In genomic region chr18:74597662-74598349, GRCh38 we compare ENCODE assay signal across 8 cellular contexts. TPM values are rescaled to one million over a fixed set of nuclear protein-coding genes. Genes with fewer than 3 reads are reported as not detected.
DNase-seq lines count a peak whose midpoint lies in the region; ATAC-seq and TF ChIP-seq lines count a peak whose summit lies in the region.

Gene ZNF407, plus strand, starts transcription at chr18:74597870. Its CDS starts 33,150 bp downstream, at chr18:74631020.

- peak within 1 kb of the TSS; percentile 71 for H3K4me3 ChIP-seq in Jurkat, Clone E6-1 (ENCODE audit: low read length)
- peak within 1 kb of the TSS; percentile 97 for H3K4me3 ChIP-seq in PC-3 (ENCODE audit: low read length)
- peak within 1 kb of the TSS; percentile 87 to 99 for H3K4me3 ChIP-seq in esophagus (ENCODE audit: low read depth in 1 of 2, low read length in 2 of 2)
- peak within 1 kb of the TSS; percentile 61 for H3K4me3 ChIP-seq in mucosa of stomach (ENCODE audit: low read length)

- no peaks in the 10 kb centered on the region for H4K20me1 ChIP-seq in PC-3 (ENCODE audit: low read length)

- H3K36me3 ChIP-seq in PC-3 (ENCODE audit: low read depth, low read length) (no peaks in the 10 kb centered on the region), esophagus (ENCODE audit: control insufficient read depth in 2 of 2, insufficient read depth in 2 of 2, low read length in 1 of 2) (no peaks in the 10 kb centered on the region), mucosa of stomach (ENCODE audit: control insufficient read depth, insufficient read depth, low read length) (no peaks in the 10 kb centered on the region)

- peak; percentile 83 for ATAC-seq in GM21717 (IDR thresholded peaks at IDR 0.05; ENCODE audit: unreplicated experiment)
- ATAC-seq in PC-3: peak; percentile 84

- H3K9ac ChIP-seq in PC-3 (ENCODE audit: low read length) (peak within 1 kb of the TSS; percentile 99), mucosa of stomach (ENCODE audit: low read length) (peak within 1 kb of the TSS; percentile 94)

- H3K27me3 ChIP-seq in PC-3 (ENCODE audit: low read length) (no peaks in the 10 kb centered on the region), esophagus (ENCODE audit: control insufficient read depth in 1 of 2, insufficient read depth in 2 of 2, low read length in 2 of 2) (no peaks in the 10 kb centered on the region), mucosa of stomach (ENCODE audit: control insufficient read depth, insufficient read depth, low read length) (no peaks in the 10 kb centered on the region)

- DNase-seq in DMS153 treated with DMSO at 0.1 percent for 48 hours (lab: John Stamatoyannopoulos, UW; ENCODE audit: unreplicated experiment): peak; percentile 61
- peak; percentile 84 for DNase-seq in Jurkat, Clone E6-1 (ENCODE audit: low read depth, low spot score)
- peak; percentile 87 for DNase-seq in PC-3
- DNase-seq in activated T-cell treated with anti-CD3 and anti-CD28 coated beads for 48 hours (ENCODE audit: low read depth): peak; percentile 79
- peak; percentile 78 for DNase-seq in stimulated activated CD8-positive, alpha-beta memory T cell treated with anti-CD3 and anti-CD28 coated beads, Interleukin-7, amount 100 ng/mL, for 24 hours (ENCODE audit: low read depth)

- no peaks in the 10 kb centered on the region for H3K9me2 ChIP-seq in PC-3 (replicated peaks; ENCODE audit: low read length)

- intact Hi-C loops in PC-3 (cut with micrococcal nuclease): no loop called here

- CTCF ChIA-PET in PC-3 (lab: Charles Lee): no interaction called here

- peaks cover 64% of the 10 kb centered on the region for H3K79me2 ChIP-seq in PC-3 (ENCODE audit: low read length)

- no TSS peak for BruUV-seq in PC-3 (replicated peaks; lab: Mats Ljungman, UMichigan)

- H2AFZ ChIP-seq in PC-3 (ENCODE audit: low read length): peak within 1 kb of the TSS; percentile 100

- H3K4me1 ChIP-seq in PC-3 (ENCODE audit: insufficient read depth, low read length) (peaks cover 17% of the 10 kb centered on the region), esophagus (ENCODE audit: control insufficient read depth in 2 of 2, insufficient read depth in 2 of 2, low read length in 1 of 2) (peaks cover 0 to 7% of the 10 kb centered on the region in 2 donors), mucosa of stomach (ENCODE audit: control insufficient read depth, insufficient read depth, low read length) (no peaks in the 10 kb centered on the region)

- WGBS in esophagus, 2 donors: 0 to 1% methylated on average over 52 to 64 of the region's 64 CpGs

- POLR2A ChIA-PET in PC-3 (lab: Charles Lee; ENCODE audit: unreplicated experiment): no interaction called here

- H3F3A ChIP-seq in PC-3 (ENCODE audit: low read length, unreplicated experiment): no peaks in the 10 kb centered on the region

- TF ChIP-seq CTCF in PC-3 (conservative IDR thresholded peaks at IDR 0.05; ENCODE audit: low read depth, low read length): no peak

- H3K9me3 ChIP-seq in PC-3 (ENCODE audit: low read length) (no peaks in the 10 kb centered on the region), esophagus (ENCODE audit: control insufficient read depth in 2 of 2, insufficient read depth in 1 of 2, low read depth in 1 of 2, low read length in 1 of 2) (no peaks in the 10 kb centered on the region), mucosa of stomach (ENCODE audit: control insufficient read depth, low read length) (no peaks in the 10 kb centered on the region)

- H3K4me2 ChIP-seq in PC-3 (ENCODE audit: low read length): peak within 1 kb of the TSS; percentile 94

- H3K27ac ChIP-seq in PC-3 (ENCODE audit: low read length) (peak within 1 kb of the TSS; percentile 85), esophagus (ENCODE audit: low read depth in 2 of 2, low read length in 1 of 2) (peak within 1 kb of the TSS; percentile 95 to 99)

RNA-seq across cellular contexts. Expression of gene ZNF407, which starts in this region (rescaled TPM):
- polyA plus RNA-seq in Jurkat, Clone E6-1 (2012; ENCODE audit: insufficient read depth, insufficient read length): 3.6 TPM
- 8.5 and 9.3 TPM in 2 replicates for total RNA-seq in PC-3 (2014; rRNA removed)
- polyA plus RNA-seq in esophagus: 1 to 10 TPM; 2.2 to 2.6 TPM

Comparison
In these comparisons a context has a peak if more than half of its experiments do, and no peak if none do; other contexts are left out.
1. Peak in every context shown above with its lines: DNase-seq, ATAC-seq, H3K4me3 ChIP-seq and H3K27ac ChIP-seq.